8 cellular contexts compared by ENCODE assay signal in genomic region chr15:72237286-72238224, GRCh38. TPM values are rescaled to one million over a fixed set of nuclear protein-coding genes. Genes with fewer than 3 reads are reported as not detected.
DNase-seq lines count a peak whose midpoint lies in the region; ATAC-seq, FAIRE-seq and TF ChIP-seq lines count a peak whose summit lies in the region.

No MANE protein-coding gene starts in this region.

- peaks cover 40% of the 10 kb centered on the region for H3K36me3 Mint-ChIP-seq in activated T-cell treated with anti-CD3 and anti-CD28 coated beads, Interleukin-2, amount 50 U/mL, for 24 hours (ENCODE audit: low read depth)

- H3K27ac Mint-ChIP-seq in activated T-cell treated with anti-CD3 and anti-CD28 coated beads, Interleukin-2, amount 50 U/mL, for 24 hours = peak overlapping the region; percentile 99

- H3K4me3 Mint-ChIP-seq in activated T-cell treated with anti-CD3 and anti-CD28 coated beads, Interleukin-2, amount 50 U/mL, for 24 hours = peak overlapping the region; percentile 80

- H2AFZ ChIP-seq in smooth muscle cell (ENCODE audit: low read depth) = no peak overlapping the region

- H3K27ac ChIP-seq in smooth muscle cell (ENCODE audit: low read depth) = peak overlapping the region; percentile 96

- H3K4me2 ChIP-seq in smooth muscle cell = peak overlapping the region; percentile 77

- peak; percentile 72 for FAIRE-seq in GM12892 (lab: Jason Lieb, UNC)

- H3K9me3 ChIP-seq in smooth muscle cell (replicated peaks; ENCODE audit: low read depth) = no peaks in the 10 kb centered on the region

- H3K27me3 ChIP-seq in smooth muscle cell (ENCODE audit: low read depth) = no peaks in the 10 kb centered on the region

- H3K4me3 ChIP-seq in fibroblast of villous mesenchyme (ENCODE audit: low read depth, low read length) = peak overlapping the region; percentile 72
- H3K4me3 ChIP-seq in smooth muscle cell = peak overlapping the region; percentile 12

- peaks cover 12% of the 10 kb centered on the region for H3K4me1 ChIP-seq in smooth muscle cell (ENCODE audit: low read depth)

- no peaks in the 10 kb centered on the region for H4K20me1 ChIP-seq in smooth muscle cell (ENCODE audit: low read depth)

- H3K9ac ChIP-seq in smooth muscle cell (ENCODE audit: low read depth) = peak overlapping the region; percentile 60

- DNase-seq in GM12892 (ENCODE audit: insufficient read length) = no peak
- peak; percentile 96 for DNase-seq in OCI-M1 (lab: John Stamatoyannopoulos, UW)
- DNase-seq in activated T-cell treated with anti-CD3 and anti-CD28 coated beads, Interleukin-2, amount 50 U/mL, for 24 hours = peak; percentile 74
- DNase-seq in fibroblast of villous mesenchyme (ENCODE audit: low read depth) = peak; percentile 98
- DNase-seq in smooth muscle cell (lab: John Stamatoyannopoulos, UW; ENCODE audit: unreplicated experiment) = peak; percentile 38
- no peak for DNase-seq in NCI-H1105 (lab: John Stamatoyannopoulos, UW)

- H3K79me2 ChIP-seq in smooth muscle cell (ENCODE audit: low read depth) = peaks cover 5% of the 10 kb centered on the region

- 22% methylated on average over 4 of the region's 4 CpGs for WGBS in smooth muscle cell (ENCODE audit: low lambda C conversion rate)

- H3K27me3 Mint-ChIP-seq in activated T-cell treated with anti-CD3 and anti-CD28 coated beads, Interleukin-2, amount 50 U/mL, for 24 hours = no peaks in the 10 kb centered on the region

- TF ChIP-seq POLR2A in GM12892 (IDR thresholded peaks at IDR 0.05; ENCODE audit: low read depth, low read length) = no peak

- ATAC-seq in HG02763 (IDR thresholded peaks at IDR 0.05; ENCODE audit: unreplicated experiment) = peak; percentile 57
- ATAC-seq in HG03565 (IDR thresholded peaks at IDR 0.05; ENCODE audit: unreplicated experiment) = no peak

- H3K4me1 Mint-ChIP-seq in activated T-cell treated with anti-CD3 and anti-CD28 coated beads, Interleukin-2, amount 50 U/mL, for 24 hours (ENCODE audit: low read depth) = peaks cover 56% of the 10 kb centered on the region

- TF ChIP-seq CTCF in fibroblast of villous mesenchyme (IDR thresholded peaks at IDR 0.05; ENCODE audit: insufficient read depth, low read depth, low read length) (no peak), smooth muscle cell (IDR thresholded peaks at IDR 0.05; ENCODE audit: borderline replicate concordance, insufficient read depth, poor library complexity, severe bottlenecking) (no peak)

- H3F3A ChIP-seq in smooth muscle cell (ENCODE audit: low read depth) = peaks cover 9% of the 10 kb centered on the region

- H3K36me3 ChIP-seq in smooth muscle cell (ENCODE audit: low read depth) = no peaks in the 10 kb centered on the region

- H3K9me3 Mint-ChIP-seq in activated T-cell treated with anti-CD3 and anti-CD28 coated beads, Interleukin-2, amount 50 U/mL, for 24 hours = no peaks in the 10 kb centered on the region

RNA-seq across cellular contexts. Expression of gene PKM, which starts 6.6 kb away (rescaled TPM):
- polyA plus RNA-seq in GM12892 (2012; ENCODE audit: missing spikeins) = 1,976 TPM
- 1,898 and 2,239 TPM in 2 replicates for total RNA-seq in fibroblast of villous mesenchyme
- 1,078 and 1,125 TPM in 2 replicates for total RNA-seq in smooth muscle cell
- 1,598 and 1,642 TPM in 2 replicates for polyA plus RNA-seq in smooth muscle cell

RNA-seq across cellular contexts. Expression of gene PARP6, which starts 34.8 kb away (rescaled TPM):
- 43.7 TPM for polyA plus RNA-seq in GM12892 (2012; ENCODE audit: missing spikeins)
- total RNA-seq in fibroblast of villous mesenchyme (25.9 and 29.6 TPM in 2 replicates), smooth muscle cell (24.6 and 29.2 TPM in 2 replicates)
- polyA plus RNA-seq in smooth muscle cell = 40.3 and 59.2 TPM in 2 replicates

RNA-seq across cellular contexts. Expression of gene GRAMD2A, which starts 40.0 kb away (rescaled TPM):
- not detected for polyA plus RNA-seq in GM12892 (2012; ENCODE audit: missing spikeins)
- under 0.01 and 0.43 TPM in 2 replicates for total RNA-seq in fibroblast of villous mesenchyme
- 2.1 and 2.9 TPM in 2 replicates for total RNA-seq in smooth muscle cell
- 0.54 and 2.9 TPM in 2 replicates for polyA plus RNA-seq in smooth muscle cell

Comparison
In these comparisons a context has a peak if more than half of its experiments do, and no peak if none do; other contexts are left out.
1. DNase-seq: peak in OCI-M1 (single experiment), activated T-cell treated with anti-CD3 and anti-CD28 coated beads, Interleukin-2, amount 50 U/mL, for 24 hours (single experiment), fibroblast of villous mesenchyme (single experiment) and smooth muscle cell (single experiment); none in GM12892 (single experiment) and NCI-H1105 (single experiment).